In genomic region chr2:95646274-95646994, GRCh38 we compare ENCODE assay signal across 15 cellular contexts. TPM values are rescaled to one million over a fixed set of nuclear protein-coding genes. Genes with fewer than 3 reads are reported as not detected.
A peak's percentile ranks its signal among the peaks of the same experiment; 100 is the strongest.
DNase-seq lines count a peak whose midpoint lies in the region; ATAC-seq, FAIRE-seq and TF ChIP-seq lines count a peak whose summit lies in the region.
"Not testable (repeated sequence)": the region's sequence is repeated elsewhere in the genome, so short reads cannot be mapped to it uniquely, and the experiment has no call there.
"Had no signal": no experiment of that assay in that cellular context is flagged by ENCODE, and none has a peak within 500 bp of the region (broad histone marks: within the 10 kb centered on the region; RNA-seq: fewer than 3 reads in every experiment).

No MANE protein-coding gene starts in this region.

- H3K4me1 ChIP-seq in body of pancreas; left lung; lower lobe of right lung; pancreas; aorta (ENCODE audit: control insufficient read depth in 1 of 2, insufficient read depth in 2 of 2, low read length in 2 of 2): not testable (repeated sequence)

- not testable (repeated sequence) for H3K36me3 ChIP-seq in body of pancreas (replicated peaks in 1 of 2; ENCODE audit: insufficient read depth in 1 of 2, low read depth in 2 of 2); left lung; lower lobe of right lung; pancreas; aorta (ENCODE audit: control insufficient read depth in 1 of 2, insufficient read depth in 2 of 2, low read length in 1 of 2)

- TF ChIP-seq CTCF in body of pancreas (IDR thresholded peaks at IDR 0.05); left lung (IDR thresholded peaks at IDR 0.05); lower lobe of right lung (IDR thresholded peaks at IDR 0.05); pancreas (IDR thresholded peaks at IDR 0.05): not testable (repeated sequence)

- H3K27me3 ChIP-seq in body of pancreas; left lung; lower lobe of right lung (ENCODE audit: low read depth); pancreas; aorta (ENCODE audit: control insufficient read depth in 1 of 2, insufficient read depth in 2 of 2, low read length in 1 of 2): not testable (repeated sequence)

- H3K4me3 ChIP-seq in body of pancreas; left lung; lower lobe of right lung; pancreas; aorta (ENCODE audit: low read length in 2 of 2): not testable (repeated sequence)

- no CpG with 5 or more reads among the region's 8 CpGs for WGBS in body of pancreas, 2 donors
- no CpG with 5 or more reads among the region's 8 CpGs for WGBS in pancreas, 2 donors
- WGBS in aorta, 2 donors: no CpG with 5 or more reads among the region's 8 CpGs

- DNase-seq in body of pancreas, Right ventricle myocardium superior, left ventricle myocardium superior, left lung, lower lobe of right lung, pancreas, aorta: not testable (repeated sequence)

- not testable (repeated sequence) for TF ChIP-seq POLR2A in body of pancreas (IDR thresholded peaks at IDR 0.05)

- H3K27ac ChIP-seq in body of pancreas; left lung; lower lobe of right lung; pancreas; aorta (ENCODE audit: low read depth in 1 of 2, low read length in 2 of 2): not testable (repeated sequence)

- ATAC-seq in body of pancreas (peak; percentile 91), Right ventricle myocardium superior (ENCODE audit: poor library complexity) (peak; percentile 86), left ventricle myocardium superior (peak; percentile 90), left lung (peak; percentile 82), lower lobe of right lung (peak; percentile 85 to 88), pancreas (peak; percentile 89 to 93 (median 92)), aorta (ENCODE audit: low FRiP score) (peak; percentile 3)

- intact Hi-C loops in body of pancreas (cut with DNase I); Right ventricle myocardium superior (cut with DNase I); left ventricle myocardium superior (cut with micrococcal nuclease); left lung (cut with DNase I); lower lobe of right lung (cut with DNase I); pancreas (cut with DNase I); aorta (cut with DNase I): not testable (repeated sequence)

- not testable (repeated sequence) for FAIRE-seq in pancreas (lab: Jason Lieb, UNC)

- H3K9me3 ChIP-seq in body of pancreas; left lung; lower lobe of right lung; pancreas; aorta (ENCODE audit: control insufficient read depth, low read length): not testable (repeated sequence)

RNA-seq across cellular contexts. Expression of gene TRIM43, which starts 54.6 kb away (rescaled TPM):
- total RNA-seq in body of pancreas (not detected), Right ventricle myocardium superior (not detected), left ventricle myocardium superior (not detected), left lung (not detected), lower lobe of right lung (not detected), pancreas (not detected), aorta (not detected)
- polyA plus RNA-seq in pancreas (not detected), aorta (not detected)
- total RNA-seq: CD4-positive, alpha-beta T cell; CD8-positive, alpha-beta memory T cell; GM12878; GM23248; H1; H7 had no signal
- polyA plus RNA-seq: A549; CD14-positive monocyte; CD8-positive, alpha-beta memory T cell; GM12878; GM23248; H1 had no signal

Comparison
In these comparisons a context has a peak if more than half of its experiments do, and no peak if none do; other contexts are left out.
1. ATAC-seq: peak in every context shown above with its lines; median percentile 92 in pancreas; 91 in body of pancreas; 90 in left ventricle myocardium superior; 86 in lower lobe of right lung; 86 in Right ventricle myocardium superior; 82 in left lung; 3 in aorta.